ENCODE assay signal across 1 cellular context in genomic region chr11:64987998-64988854, GRCh38.
TF ChIP-seq lines count a peak whose summit lies in the region.

No MANE protein-coding gene starts in this region.

TF ChIP-seq in SK-N-SH, 30 proteins besides CTCF, POLR2A, EP300 and RAD21 (continued from another document):
- TF ChIP-seq IRF3 (IDR thresholded peaks at IDR 0.05; ENCODE audit: low read depth, low read length), result no peak
- TF ChIP-seq FOXJ3 (CRISPR knock-in tag; IDR thresholded peaks at IDR 0.05), result no peak
- no peak for TF ChIP-seq SMC3 (IDR thresholded peaks at IDR 0.05; ENCODE audit: low read depth, low read length)
- no peak for TF ChIP-seq JUND (IDR thresholded peaks at IDR 0.05)
- TF ChIP-seq RCOR1 (IDR thresholded peaks at IDR 0.05; ENCODE audit: low read length), result no peak
